24 cellular contexts compared by ENCODE assay signal in genomic region chr5:73822276-73822988, GRCh38.
DNase-seq lines count a peak whose midpoint lies in the region; ATAC-seq and TF ChIP-seq lines count a peak whose summit lies in the region.
"Had no signal": no experiment of that assay in that cellular context is flagged by ENCODE, and none has a peak within 500 bp of the region (broad histone marks: within the 10 kb centered on the region; RNA-seq: fewer than 3 reads in every experiment).

No MANE protein-coding gene starts in this region.

- WGBS in GM23248 (ENCODE audit: low coverage in 1 of 2, low lambda C conversion rate in 2 of 2, missing lambda C conversion rate in 2 of 2), 2 experiments: 80 to 81% methylated on average over 3 of the region's 3 CpGs
- WGBS in body of pancreas, 2 donors: 75 to 91% methylated on average over 3 of the region's 3 CpGs
- 90 to 93% methylated on average over 3 of the region's 3 CpGs for WGBS in thyroid gland, 2 donors

- in situ Hi-C loops in GM23248 (cut with MboI): no loop called here

- no peaks in the 10 kb centered on the region for H4K20me1 ChIP-seq in GM23248 (ENCODE audit: insufficient read depth)

- TF ChIP-seq POLR2A in body of pancreas (IDR thresholded peaks at IDR 0.05): no peak
- TF ChIP-seq POLR2A in thyroid gland (IDR thresholded peaks at IDR 0.05): no peak

- peak overlapping the region; percentile 31 for H3K4me2 ChIP-seq in GM23248 (ENCODE audit: unreplicated experiment)

- no peak overlapping the region for H3K4me3 ChIP-seq in GM23248
- no peak overlapping the region for H3K4me3 ChIP-seq in body of pancreas
- H3K4me3 ChIP-seq in left lung: no peak overlapping the region
- H3K4me3 ChIP-seq in thyroid gland (replicated peaks in 1 of 3): no peak overlapping the region
- H3K4me3 ChIP-seq: coronary artery, MG63, sigmoid colon, SK-N-MC had no signal

- H3K9me3 ChIP-seq in GM23248 (ENCODE audit: low read depth) (no peaks in the 10 kb centered on the region), body of pancreas (no peaks in the 10 kb centered on the region), left lung (no peaks in the 10 kb centered on the region), thyroid gland (no peaks in the 10 kb centered on the region)
- H3K9me3 ChIP-seq: MG63, sigmoid colon had no signal

- DNase-seq in GM23248 (no peak), body of pancreas (no peak), left lung (no peak), thyroid gland (no peak), DMS 273 treated with DMSO at 0.1 percent for 48 hours (lab: John Stamatoyannopoulos, UW) (no peak), nucleus accumbens (lab: John Stamatoyannopoulos, UW) (no peak)
- DNase-seq: activated CD8-positive, alpha-beta memory T cell treated with anti-CD3 and anti-CD28 coated beads, Interleukin-2, amount 50 U/mL, for 48 hours; activated effector memory CD4-positive, alpha-beta T cell treated with Interleukin-2 at 50 U/mL for 16 hours; AML-193; CD8-positive, alpha-beta memory T cell; DND-41; endodermal cell; glutamatergic neuron; left cardiac atrium; MG63; naive thymus-derived CD4-positive, alpha-beta T cell; NCI-H2081 treated with DMSO at 0.1 percent for 48 hours; sigmoid colon; substantia nigra had no signal

- H3K36me3 ChIP-seq in GM23248 (ENCODE audit: low read depth) (no peaks in the 10 kb centered on the region), body of pancreas (replicated peaks in 1 of 2; ENCODE audit: insufficient read depth in 1 of 2, low read depth in 2 of 2) (no peaks in the 10 kb centered on the region), left lung (no peaks in the 10 kb centered on the region), thyroid gland (no peaks in the 10 kb centered on the region)
- H3K36me3 ChIP-seq: sigmoid colon had no signal

- intact Hi-C loops in body of pancreas (cut with DNase I): no loop called here
- intact Hi-C loops in left lung (cut with DNase I): no loop called here
- intact Hi-C loops in thyroid gland (cut with DNase I): no loop called here

- no peak overlapping the region for H3K9ac ChIP-seq in GM23248
- H3K9ac ChIP-seq: parathyroid adenoma had no signal

- H3K27me3 ChIP-seq in GM23248 (replicated peaks; ENCODE audit: insufficient read depth) (no peaks in the 10 kb centered on the region), body of pancreas (no peaks in the 10 kb centered on the region), left lung (no peaks in the 10 kb centered on the region), thyroid gland (no peaks in the 10 kb centered on the region)
- H3K27me3 ChIP-seq: MG63, sigmoid colon had no signal

- H3K4me1 ChIP-seq in GM23248 (ENCODE audit: insufficient read depth) (peaks cover 83% of the 10 kb centered on the region), body of pancreas (peaks cover 40% of the 10 kb centered on the region), left lung (peaks cover 4% of the 10 kb centered on the region in 2 donors), thyroid gland (peaks cover 23 to 52% of the 10 kb centered on the region in 2 donors)
- H3K4me1 ChIP-seq: parathyroid adenoma had no signal

- TF ChIP-seq CTCF in body of pancreas (IDR thresholded peaks at IDR 0.05): no peak
- no peak for TF ChIP-seq CTCF in left lung (IDR thresholded peaks at IDR 0.05)
- TF ChIP-seq CTCF in thyroid gland (IDR thresholded peaks at IDR 0.05): no peak

- ATAC-seq in body of pancreas: peak; percentile 22
- peak; percentile 2 for ATAC-seq in left lung
- ATAC-seq in GM19452 (IDR thresholded peaks at IDR 0.05; ENCODE audit: unreplicated experiment): no peak
- ATAC-seq in HG02759 (IDR thresholded peaks at IDR 0.05; ENCODE audit: unreplicated experiment): no peak
- ATAC-seq: left cardiac atrium; naive thymus-derived CD4-positive, alpha-beta T cell had no signal

- H3K79me2 ChIP-seq in GM23248 (ENCODE audit: insufficient read depth): no peaks in the 10 kb centered on the region
- H3K79me2 ChIP-seq: parathyroid adenoma had no signal

- H3K27ac ChIP-seq in GM23248 (peak overlapping the region; percentile 31), body of pancreas (peak overlapping the region; percentile 50 to 82 (median 64)), left lung (peak overlapping the region in 1 of 2 donors; percentile 42), thyroid gland (peak overlapping the region in 2 of 3 donors; percentile 31 to 41)
- H3K27ac ChIP-seq: coronary artery, parathyroid adenoma, sigmoid colon, SK-N-MC had no signal

- peaks cover 57% of the 10 kb centered on the region for H3F3A ChIP-seq in GM23248 (ENCODE audit: insufficient read depth)

- H2AFZ ChIP-seq in GM23248: peak overlapping the region; percentile 41; the same call in 1 of the 2 replicates
- H2AFZ ChIP-seq: parathyroid adenoma had no signal

- no peaks in the 10 kb centered on the region for H3K9me2 ChIP-seq in GM23248 (ENCODE audit: insufficient read depth)

Comparison
In these comparisons a context has a peak if more than half of its experiments do, and no peak if none do; other contexts are left out.
1. ATAC-seq: peak in body of pancreas (single experiment) and left lung (single experiment); none in GM19452 (single experiment) and HG02759 (single experiment).